Comparison of ENCODE assay signal across 8 cellular contexts in genomic region chr2:104872034-104872865, GRCh38. TPM values are rescaled to one million over a fixed set of nuclear protein-coding genes. Genes with fewer than 3 reads are reported as not detected.
DNase-seq lines count a peak whose midpoint lies in the region; TF ChIP-seq lines count a peak whose summit lies in the region.

No MANE protein-coding gene starts in this region.

- H3K4me1 Mint-ChIP-seq in activated T-cell treated with anti-CD3 and anti-CD28 coated beads, Interleukin-2, amount 50 U/mL, for 24 hours (ENCODE audit: low read depth): peaks cover 16% of the 10 kb centered on the region

- no peaks in the 10 kb centered on the region for H3K36me3 ChIP-seq in ascending aorta
- H3K36me3 ChIP-seq in brain microvascular endothelial cell (replicated peaks): no peaks in the 10 kb centered on the region

- intact Hi-C loops in ascending aorta (cut with DNase I): no loop called here

- in situ Hi-C loops in brain microvascular endothelial cell (cut with HindIII; ENCODE audit: low pct_ligation_motif_present, low sequenced_read_pairs): no loop called here

- DNase-seq in activated T-cell treated with anti-CD3 and anti-CD28 coated beads, Interleukin-2, amount 50 U/mL, for 24 hours: no peak
- DNase-seq in activated T-cell treated with anti-CD3 and anti-CD28 coated beads, Interleukin-2, amount 50 U/mL, for 1 hour: no peak
- DNase-seq in ascending aorta (ENCODE audit: low spot score in 2 of 2): no peak
- DNase-seq in medulla oblongata (ENCODE audit: extremely low spot score): peak; percentile 65
- no peak for DNase-seq in NAMALWA (ENCODE audit: low spot score)
- no peak for DNase-seq in dedifferentiated amniotic fluid mesenchymal stem cell (ENCODE audit: extremely low spot score)
- DNase-seq in brain microvascular endothelial cell: no peak

- TF ChIP-seq CTCF in ascending aorta (IDR thresholded peaks at IDR 0.05): no peak
- TF ChIP-seq CTCF in brain microvascular endothelial cell (IDR thresholded peaks at IDR 0.05; ENCODE audit: low read depth, low read length, missing control alignments): no peak

- no peaks in the 10 kb centered on the region for H3K36me3 Mint-ChIP-seq in activated T-cell treated with anti-CD3 and anti-CD28 coated beads, Interleukin-2, amount 50 U/mL, for 24 hours (ENCODE audit: low read depth)

- H3K4me3 ChIP-seq in ascending aorta (peak overlapping the region; percentile 50 to 70), brain microvascular endothelial cell (ENCODE audit: low read depth, low read length) (no peak overlapping the region)

- peaks cover 91% of the 10 kb centered on the region for H3K27me3 Mint-ChIP-seq in activated T-cell treated with anti-CD3 and anti-CD28 coated beads, Interleukin-2, amount 50 U/mL, for 24 hours

- no peaks in the 10 kb centered on the region for H3K9me3 Mint-ChIP-seq in activated T-cell treated with anti-CD3 and anti-CD28 coated beads, Interleukin-2, amount 50 U/mL, for 24 hours

- H3K27ac ChIP-seq in ascending aorta (no peak overlapping the region), temporal lobe (ENCODE audit: low read depth, low read length) (peak overlapping the region; percentile 40), brain microvascular endothelial cell (no peak overlapping the region)

- H3K9me3 ChIP-seq in ascending aorta: no peaks in the 10 kb centered on the region

- no peak overlapping the region for H3K27ac Mint-ChIP-seq in activated T-cell treated with anti-CD3 and anti-CD28 coated beads, Interleukin-2, amount 50 U/mL, for 24 hours

- peak overlapping the region; percentile 59 for H3K4me3 Mint-ChIP-seq in activated T-cell treated with anti-CD3 and anti-CD28 coated beads, Interleukin-2, amount 50 U/mL, for 24 hours

- H3K27me3 ChIP-seq in ascending aorta (peaks cover 10% of the 10 kb centered on the region), brain microvascular endothelial cell (replicated peaks) (peaks cover 56% of the 10 kb centered on the region)

- peaks cover 2 to 4% of the 10 kb centered on the region in 2 donors for H3K4me1 ChIP-seq in ascending aorta

RNA-seq across cellular contexts. Expression of gene POU3F3, which starts 18.3 kb away (rescaled TPM):
- 0.21 TPM for total RNA-seq in ascending aorta
- 230 TPM for total RNA-seq in temporal lobe

Comparison
In these comparisons a context has a peak if more than half of its experiments do, and no peak if none do; other contexts are left out.
1. RNA of gene POU3F3, which starts 18.3 kb away (total RNA-seq): 230 TPM in temporal lobe (single experiment); 0.21 TPM in ascending aorta (single experiment); every median in the first group is over 100 times any median in the second.